In genomic region chr19:29678484-29679106, GRCh38 we compare ENCODE assay signal across 13 cellular contexts. TPM values are rescaled to one million over a fixed set of nuclear protein-coding genes. Genes with fewer than 3 reads are reported as not detected.
DNase-seq lines count a peak whose midpoint lies in the region; ATAC-seq, FAIRE-seq and TF ChIP-seq lines count a peak whose summit lies in the region.
"Had no signal": no experiment of that assay in that cellular context is flagged by ENCODE, and none has a peak within 500 bp of the region (broad histone marks: within the 10 kb centered on the region; RNA-seq: fewer than 3 reads in every experiment).

No MANE protein-coding gene starts in this region.

- peaks cover 5 to 18% of the 10 kb centered on the region in 2 experiments for H3K27me3 ChIP-seq in HepG2 (ENCODE audit: control insufficient read depth in 1 of 2, insufficient read depth in 2 of 2, low read length in 2 of 2)
- H3K27me3 ChIP-seq: hepatocyte had no signal

- H3K27me3 Mint-ChIP-seq in effector memory CD8-positive, alpha-beta T cell, result no peaks in the 10 kb centered on the region
- H3K27me3 Mint-ChIP-seq: dendritic cell treated with granulocyte-macrophage colony-stimulating factor and Interleukin-4, amounts not matched to agents 40 ng/mL and 50 ng/mL, for 4 days had no signal

- FAIRE-seq in HepG2 (lab: Jason Lieb, UNC), result no peak

- H3K36me3 Mint-ChIP-seq in effector memory CD8-positive, alpha-beta T cell (ENCODE audit: insufficient read depth), result peaks cover 70% of the 10 kb centered on the region
- H3K36me3 Mint-ChIP-seq: WTC11 had no signal

- no peak overlapping the region; a peak in 1 of 6 replicates for H3K4me3 ChIP-seq in HepG2 (replicated peaks in 1 of 3; ENCODE audit: insufficient read depth in 1 of 3, low read depth in 2 of 3, low read length in 3 of 3)
- H3K4me3 ChIP-seq: hepatocyte had no signal

- H4K20me1 ChIP-seq in HepG2 (ENCODE audit: insufficient read depth, low read length), result no peaks in the 10 kb centered on the region

- no peaks in the 10 kb centered on the region for H3K9me3 ChIP-seq in KOPT-K1 (ENCODE audit: insufficient read depth, low read length, poor library complexity, severe bottlenecking)
- no peaks in the 10 kb centered on the region for H3K9me3 ChIP-seq in HepG2 (ENCODE audit: low read length)

- peak overlapping the region; percentile 51 for H3K4me2 ChIP-seq in HepG2 (ENCODE audit: low read depth, low read length)
- H3K4me2 ChIP-seq: hepatocyte had no signal

- ATAC-seq in effector memory CD8-positive, alpha-beta T cell (replicated peaks), result no peak
- ATAC-seq in HepG2 (peak; percentile 83), GM18498 (IDR thresholded peaks at IDR 0.05; ENCODE audit: unreplicated experiment) (no peak)
- ATAC-seq: WTC11 had no signal

- H3K4me1 Mint-ChIP-seq in effector memory CD8-positive, alpha-beta T cell (ENCODE audit: low read depth in 2 of 2), result peaks cover 64 to 65% of the 10 kb centered on the region in 2 donors
- H3K4me1 Mint-ChIP-seq: nephron had no signal

- TF ChIP-seq POLR2A in HepG2 (IDR thresholded peaks at IDR 0.05; ENCODE audit: insufficient read depth in 1 of 2, low read depth in 2 of 2, low read length in 2 of 2), result no peak

- H3K4me1 ChIP-seq in HepG2 (ENCODE audit: insufficient read depth, low read length), result peaks cover 36% of the 10 kb centered on the region

- H2AFZ ChIP-seq in HepG2 (ENCODE audit: low read length), result no peak overlapping the region
- H2AFZ ChIP-seq: hepatocyte had no signal

- peaks cover 49% of the 10 kb centered on the region for H3K36me3 ChIP-seq in KOPT-K1 (ENCODE audit: insufficient read depth, low read length)
- peaks cover 0 to 9% of the 10 kb centered on the region in 2 experiments; a peak in 2 of 5 replicates for H3K36me3 ChIP-seq in HepG2 (replicated peaks in 1 of 2; ENCODE audit: control insufficient read depth in 1 of 2, insufficient read depth in 2 of 2, low read length in 2 of 2)

- TF ChIP-seq RAD21 in HepG2 (CRISPR knock-in tag; IDR thresholded peaks at IDR 0.05), result no peak

- in situ Hi-C loops in HepG2 (cut with HindIII; ENCODE audit: extremely low pct_ligation_motif_present, low pct_unique_long_range_greater_than_20kb), result no loop called here

- TF ChIP-seq EP300 in HepG2 (IDR thresholded peaks at IDR 0.05; ENCODE audit: low read depth in 2 of 2, low read length in 2 of 2), result no peak
- TF ChIP-seq EP300 in HepG2 (CRISPR knock-in tag; IDR thresholded peaks at IDR 0.05; ENCODE audit: borderline replicate concordance), result no peak

- no TSS peak for BruUV-seq in HepG2 (replicated peaks; lab: Mats Ljungman, UMichigan)

- WGBS in HepG2 (ENCODE audit: low lambda C conversion rate), result 64% methylated on average over 4 of the region's 20 CpGs

- H3K4me3 Mint-ChIP-seq in effector memory CD8-positive, alpha-beta T cell, result peak overlapping the region; percentile 75 to 81
- H3K4me3 Mint-ChIP-seq: dendritic cell treated with granulocyte-macrophage colony-stimulating factor and Interleukin-4, amounts not matched to agents 40 ng/mL and 50 ng/mL, for 4 days; nephron; WTC11 had no signal

- intact Hi-C loops in HepG2 (cut with micrococcal nuclease; ENCODE audit: unreplicated experiment), result no loop called here

- CTCF ChIA-PET in HepG2 (lab: Yijun Ruan, JAX; ENCODE audit: low intra/inter-chr PET ratio, low total read pairs), result no interaction called here

- TF ChIP-seq CTCF in HepG2 (CRISPR knock-in tag; IDR thresholded peaks at IDR 0.05), result peak; percentile 9; the same call in 1 of the 2 replicates

- peak overlapping the region; percentile 22 for H3K9ac ChIP-seq in HepG2 (ENCODE audit: insufficient read depth, low read depth, low read length)

- H3K79me2 ChIP-seq in HepG2 (ENCODE audit: insufficient read depth, low read length), result no peaks in the 10 kb centered on the region
- H3K79me2 ChIP-seq: hepatocyte had no signal

- peak overlapping the region; percentile 91 to 95 for H3K27ac Mint-ChIP-seq in effector memory CD8-positive, alpha-beta T cell
- H3K27ac Mint-ChIP-seq: dendritic cell treated with granulocyte-macrophage colony-stimulating factor and Interleukin-4, amounts not matched to agents 40 ng/mL and 50 ng/mL, for 4 days; nephron; WTC11 had no signal

- H3K27ac ChIP-seq in KOPT-K1 (ENCODE audit: low read depth, low read length, poor library complexity, severe bottlenecking), result peak overlapping the region; percentile 22
- H3K27ac ChIP-seq in HepG2 (ENCODE audit: extremely low read length, insufficient read depth, low read length), result no peak overlapping the region
- H3K27ac ChIP-seq: hepatocyte had no signal

- POLR2A ChIA-PET in HepG2 (lab: Yijun Ruan, JAX), result interaction anchor here (1.2 kb wide), 1 partner anchor 72 kb away, joined by 5 read pairs; the partner anchor contains the start of gene POP4

- H3K9me3 Mint-ChIP-seq in effector memory CD8-positive, alpha-beta T cell, result no peaks in the 10 kb centered on the region
- H3K9me3 Mint-ChIP-seq: dendritic cell treated with granulocyte-macrophage colony-stimulating factor and Interleukin-4, amounts not matched to agents 40 ng/mL and 50 ng/mL, for 4 days; nephron; WTC11 had no signal

- no peak for DNase-seq in effector memory CD8-positive, alpha-beta T cell
- DNase-seq in HepG2 (ENCODE audit: low spot score) (peak; percentile 22), superior temporal gyrus (ENCODE audit: extremely low spot score) (peak; percentile 33), DMS79 (lab: John Stamatoyannopoulos, UW) (no peak), HCEC 1CT (no peak)
- DNase-seq in activated CD4-positive, alpha-beta T cell treated with anti-CD3 and anti-CD28 coated beads for 4 hours, result no peak
- DNase-seq: activated gamma-delta T cell treated with Interleukin-2 at 50 U/mL for 16 hours had no signal

TF ChIP-seq in HepG2, 621 proteins besides CTCF, POLR2A, EP300 and RAD21 (continues in another document):
- no peak for TF ChIP-seq ZNF484 (CRISPR knock-in tag; IDR thresholded peaks at IDR 0.05; ENCODE audit: borderline replicate concordance, low read depth)
- no peak for TF ChIP-seq ZNF382 (CRISPR knock-in tag; IDR thresholded peaks at IDR 0.05; ENCODE audit: borderline replicate concordance)
- 0 out of 2 replicates have a peak, but pooled peaks have one; percentile 9 for TF ChIP-seq RARA (CRISPR knock-in tag; IDR thresholded peaks at IDR 0.05)
- no peak for TF ChIP-seq MBNL3 (CRISPR knock-in tag; conservative IDR thresholded peaks at IDR 0.05)

RNA-seq across cellular contexts. Expression of gene PLEKHF1, which starts 13.3 kb away (rescaled TPM):
- 3.2 and 3.8 TPM in 2 replicates for total RNA-seq in HepG2 (2016; rRNA removed; fragmentation: Illumina TruSeq; extraction: Trizol)
- total RNA-seq in HepG2 (2016; cell fraction: cytosol; rRNA removed; fragmentation: Illumina TruSeq; extraction: Trizol; ENCODE audit: low read depth), result 1.5 TPM in 2 replicates
- total RNA-seq in HepG2 (2016; cell fraction: insoluble cytoplasmic fraction; rRNA removed; fragmentation: Illumina TruSeq; extraction: Trizol), result 3.0 and 4.1 TPM in 2 replicates
- total RNA-seq in HepG2 (2016; cell fraction: membrane; rRNA removed; fragmentation: Illumina TruSeq; extraction: Trizol), result 2.6 and 2.8 TPM in 2 replicates
- 1.9 and 2.3 TPM in 2 replicates for total RNA-seq in HepG2 (2016; cell fraction: nucleus; rRNA removed; fragmentation: Illumina TruSeq; extraction: Trizol)
- 2.9 TPM in 2 replicates for polyA plus RNA-seq in HepG2 (2011; rRNA removed)
- polyA plus RNA-seq in HepG2 (2011; cell fraction: cytosol; rRNA removed), result 1.7 and 4.1 TPM in 2 replicates
- 3.9 and 4.0 TPM in 2 replicates for polyA plus RNA-seq in HepG2 (2011; cell fraction: nucleus; rRNA removed)
- 0.71 and 1.4 TPM in 2 replicates for polyA plus RNA-seq in HepG2 (2012)
- polyA plus RNA-seq in HepG2 (2016; cell fraction: cytosol; fragmentation: Illumina TruSeq; extraction: Trizol; ENCODE audit: low read depth), result 0.36 and 0.54 TPM in 2 replicates
- polyA plus RNA-seq in HepG2 (2016; cell fraction: insoluble cytoplasmic fraction; fragmentation: Illumina TruSeq; extraction: Trizol; ENCODE audit: low read depth), result 2.4 and 2.7 TPM in 2 replicates
- polyA plus RNA-seq in HepG2 (2016; cell fraction: membrane; fragmentation: Illumina TruSeq; extraction: Trizol; ENCODE audit: low read depth), result 1.1 and 1.4 TPM in 2 replicates
- 2.7 TPM in 2 replicates for polyA plus RNA-seq in HepG2 (2016; cell fraction: nucleus; fragmentation: Illumina TruSeq; extraction: Trizol; ENCODE audit: insufficient read depth, low read depth)
- 2.0 and 6.9 TPM in 2 replicates for polyA minus RNA-seq in HepG2 (2011; rRNA and poly(A)+ RNA removed; ENCODE audit: low replicate concordance)
- polyA minus RNA-seq in HepG2 (2011; cell fraction: cytosol; rRNA and poly(A)+ RNA removed), result 1.5 and 3.6 TPM in 2 replicates
- 2.1 and 3.0 TPM in 2 replicates for polyA minus RNA-seq in HepG2 (2011; cell fraction: nucleus; rRNA and poly(A)+ RNA removed)

RNA-seq across cellular contexts. Expression of gene C19orf12, which starts 36.5 kb away (rescaled TPM):
- total RNA-seq in HepG2 (2016; rRNA removed; fragmentation: Illumina TruSeq; extraction: Trizol), result 34.4 and 34.8 TPM in 2 replicates
- 28.6 and 28.9 TPM in 2 replicates for total RNA-seq in HepG2 (2016; cell fraction: cytosol; rRNA removed; fragmentation: Illumina TruSeq; extraction: Trizol; ENCODE audit: low read depth)
- 29.0 and 35.2 TPM in 2 replicates for total RNA-seq in HepG2 (2016; cell fraction: insoluble cytoplasmic fraction; rRNA removed; fragmentation: Illumina TruSeq; extraction: Trizol)
- total RNA-seq in HepG2 (2016; cell fraction: membrane; rRNA removed; fragmentation: Illumina TruSeq; extraction: Trizol), result 73.3 and 76.2 TPM in 2 replicates
- total RNA-seq in HepG2 (2016; cell fraction: nucleus; rRNA removed; fragmentation: Illumina TruSeq; extraction: Trizol), result 17.3 and 21.4 TPM in 2 replicates
- 17.7 and 19.6 TPM in 2 replicates for polyA plus RNA-seq in HepG2 (2011; rRNA removed)
- polyA plus RNA-seq in HepG2 (2011; cell fraction: cytosol; rRNA removed), result 18.1 TPM in 2 replicates
- polyA plus RNA-seq in HepG2 (2011; cell fraction: nucleus; rRNA removed), result 13.1 and 14.3 TPM in 2 replicates
- 15.9 and 18.6 TPM in 2 replicates for polyA plus RNA-seq in HepG2 (2012)
- 37.7 and 38.6 TPM in 2 replicates for polyA plus RNA-seq in HepG2 (2016; cell fraction: cytosol; fragmentation: Illumina TruSeq; extraction: Trizol; ENCODE audit: low read depth)
- 28.6 and 34.2 TPM in 2 replicates for polyA plus RNA-seq in HepG2 (2016; cell fraction: insoluble cytoplasmic fraction; fragmentation: Illumina TruSeq; extraction: Trizol; ENCODE audit: low read depth)
- polyA plus RNA-seq in HepG2 (2016; cell fraction: membrane; fragmentation: Illumina TruSeq; extraction: Trizol; ENCODE audit: low read depth), result 64.1 and 65.3 TPM in 2 replicates
- polyA plus RNA-seq in HepG2 (2016; cell fraction: nucleus; fragmentation: Illumina TruSeq; extraction: Trizol; ENCODE audit: insufficient read depth, low read depth), result 29.3 and 31.8 TPM in 2 replicates
- 5.1 and 12.9 TPM in 2 replicates for polyA minus RNA-seq in HepG2 (2011; rRNA and poly(A)+ RNA removed; ENCODE audit: low replicate concordance)
- polyA minus RNA-seq in HepG2 (2011; cell fraction: cytosol; rRNA and poly(A)+ RNA removed), result 8.3 and 8.7 TPM in 2 replicates
- polyA minus RNA-seq in HepG2 (2011; cell fraction: nucleus; rRNA and poly(A)+ RNA removed), result 6.7 and 10.4 TPM in 2 replicates

Comparison
In these comparisons a context has a peak if more than half of its experiments do, and no peak if none do; other contexts are left out.
1. DNase-seq: peak in HepG2 (single experiment) and superior temporal gyrus (single experiment); none in effector memory CD8-positive, alpha-beta T cell (0 of 3), DMS79 (single experiment), HCEC 1CT (single experiment) and activated CD4-positive, alpha-beta T cell treated with anti-CD3 and anti-CD28 coated beads for 4 hours (0 of 2).